In the genomic region with DNA sequence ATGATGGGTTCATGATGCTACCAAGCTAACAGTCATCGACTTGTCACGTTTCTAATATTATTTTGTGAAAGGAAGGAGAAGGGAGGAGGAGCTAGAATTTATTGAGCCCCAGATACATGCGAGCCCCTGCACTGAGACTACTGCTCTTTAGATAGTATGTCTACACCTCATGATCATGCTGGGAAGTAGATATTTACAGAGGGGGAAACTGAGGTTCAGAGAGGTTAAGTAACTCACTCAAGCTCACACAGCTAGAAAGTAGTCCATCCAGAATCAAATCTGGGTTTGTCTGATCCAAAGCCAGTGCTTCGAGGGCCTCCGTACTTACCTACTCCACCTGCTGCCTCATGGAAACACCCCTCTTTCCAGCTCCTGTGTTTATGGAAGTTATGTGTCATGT, we compare ENCODE assay signal across 1 cellular context.
A peak's percentile ranks its signal among the peaks of the same experiment; 100 is the strongest.
TF ChIP-seq lines count a peak whose summit lies in the region.

No MANE protein-coding gene starts in this region.

TF ChIP-seq in K562, 482 proteins besides CTCF, POLR2A, EP300 and RAD21:
- TF ChIP-seq TEAD4 (IDR thresholded peaks at IDR 0.05; ENCODE audit: low read length) (no peak), TEAD4 (CRISPR knock-in tag; IDR thresholded peaks at IDR 0.05; ENCODE audit: borderline replicate concordance) (no peak), CREBBP (IDR thresholded peaks at IDR 0.05; ENCODE audit: low read depth, low read length) (no peak), ZFP36 (IDR thresholded peaks at IDR 0.05; ENCODE audit: low read depth, low read length, partially characterized antibody) (peak; percentile 54), RBM25 (IDR thresholded peaks at IDR 0.05; ENCODE audit: low read depth, low read length, severe bottlenecking) (peak; percentile 92), BCOR (IDR thresholded peaks at IDR 0.05) (peak; percentile 68)
